ENCODE assay signal across 20 cellular contexts in the genomic region with DNA sequence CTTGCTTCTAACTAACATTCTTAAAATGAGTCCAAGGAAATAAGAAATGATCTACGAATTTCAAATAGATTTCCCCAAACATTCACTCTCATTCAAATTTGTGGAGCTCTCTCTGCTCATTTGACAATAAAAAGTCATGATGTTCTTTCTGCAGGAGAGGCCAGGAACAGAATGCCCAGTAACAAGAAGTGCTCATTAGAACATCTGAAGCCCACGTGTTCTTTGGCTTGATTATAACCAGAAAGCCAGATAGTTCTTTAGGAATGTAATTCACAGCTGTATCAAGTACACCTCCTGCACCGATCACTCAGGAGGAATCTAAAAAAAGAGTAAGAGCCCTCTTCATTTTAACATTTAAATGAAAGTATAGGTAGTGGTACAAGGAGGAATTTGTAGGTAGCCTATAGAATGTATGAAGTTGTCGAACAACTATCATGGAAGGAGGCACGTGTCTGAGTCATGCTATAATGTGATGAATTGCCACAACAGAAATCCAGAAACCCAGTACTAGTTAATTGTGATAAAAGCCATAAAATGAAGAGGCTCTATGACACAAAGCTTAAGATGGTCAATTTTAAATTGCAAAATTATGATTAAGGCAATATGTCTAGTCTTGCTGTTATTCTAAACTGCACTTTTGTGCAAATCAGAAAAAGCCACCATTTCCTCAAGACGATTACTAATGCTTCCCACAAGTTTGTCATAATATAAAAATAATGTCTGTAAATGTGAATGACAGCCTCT. TPM values are rescaled to one million over a fixed set of nuclear protein-coding genes. Genes with fewer than 3 reads are reported as not detected.
DNase-seq lines count a peak whose midpoint lies in the region; ATAC-seq, FAIRE-seq and TF ChIP-seq lines count a peak whose summit lies in the region.
"Had no signal": no experiment of that assay in that cellular context is flagged by ENCODE, and none has a peak within 500 bp of the region (broad histone marks: within the 10 kb centered on the region; RNA-seq: fewer than 3 reads in every experiment).

No MANE protein-coding gene starts in this region.

- H3K9me3 ChIP-seq in left ventricle myocardium inferior (replicated peaks) (no peaks in the 10 kb centered on the region), right cardiac atrium (ENCODE audit: control insufficient read depth, low read length) (no peaks in the 10 kb centered on the region), astrocyte (ENCODE audit: insufficient read depth, low read depth, low read length) (no peaks in the 10 kb centered on the region), vagina (no peaks in the 10 kb centered on the region)

- no peaks in the 10 kb centered on the region for H4K20me1 ChIP-seq in astrocyte (ENCODE audit: insufficient read depth, low read length)

- H3K4me2 ChIP-seq in astrocyte (ENCODE audit: low read length), result no peak overlapping the region

- intact Hi-C loops in left ventricle myocardium inferior (cut with micrococcal nuclease), result no loop called here
- intact Hi-C loops in right cardiac atrium (cut with DNase I), result no loop called here
- intact Hi-C loops in vagina (cut with DNase I), result no loop called here

- no peak overlapping the region for H2AFZ ChIP-seq in astrocyte (ENCODE audit: low read depth, low read length)

- DNase-seq in left ventricle myocardium inferior (no peak), right cardiac atrium (no peak), astrocyte (ENCODE audit: low read depth) (no peak), foreskin keratinocyte (peak; percentile 47 to 80), vagina (ENCODE audit: extremely low spot score in 2 of 2) (no peak), iPS-NIHi7 (ENCODE audit: extremely low spot score) (no peak), T-cell (no peak), DMS53 (lab: John Stamatoyannopoulos, UW) (no peak)
- DNase-seq: AML-193, DMS79, HCEC 1CT, KBM-7, NCI-H1417 treated with DMSO at 0.1 percent for 48 hours, NCI-H187 treated with DMSO at 0.1 percent for 48 hours, NCI-H226, NCI-H524, NCI-H82, OCI-M1 had no signal

- FAIRE-seq in astrocyte (lab: Jason Lieb, UNC), result peak; percentile 85
- FAIRE-seq: D721Med had no signal

- CTCF ChIA-PET in T-cell (lab: Charles Lee), result no interaction called here

- H3K36me3 Mint-ChIP-seq in astrocyte (ENCODE audit: low read depth, unreplicated experiment) (peaks cover 2% of the 10 kb centered on the region), T-cell (no peaks in the 10 kb centered on the region)

- H3K36me3 ChIP-seq in left ventricle myocardium inferior, result no peaks in the 10 kb centered on the region
- H3K36me3 ChIP-seq in astrocyte (ENCODE audit: insufficient read depth, low read length), result no peaks in the 10 kb centered on the region
- H3K36me3 ChIP-seq in vagina, result no peaks in the 10 kb centered on the region

- POLR2A ChIA-PET in T-cell (lab: Charles Lee), result no interaction called here

- no peak for TF ChIP-seq CTCF in left ventricle myocardium inferior (IDR thresholded peaks at IDR 0.05; ENCODE audit: borderline replicate concordance)
- no peak for TF ChIP-seq CTCF in astrocyte (IDR thresholded peaks at IDR 0.05; ENCODE audit: insufficient read depth, low read depth, low read length)
- TF ChIP-seq CTCF in foreskin keratinocyte (conservative IDR thresholded peaks at IDR 0.05), result no peak
- no peak for TF ChIP-seq CTCF in vagina (IDR thresholded peaks at IDR 0.05)

- H3K27ac ChIP-seq in left ventricle myocardium inferior (replicated peaks) (peak overlapping the region; percentile 0), right cardiac atrium (ENCODE audit: low read length) (no peak overlapping the region), astrocyte (ENCODE audit: low read depth, low read length) (no peak overlapping the region), foreskin keratinocyte (no peak overlapping the region), vagina (peak overlapping the region; percentile 52)
- H3K27ac ChIP-seq: C4-2B had no signal

- H3K79me2 ChIP-seq in astrocyte (ENCODE audit: insufficient read depth, low read length), result no peaks in the 10 kb centered on the region

- H3K27me3 ChIP-seq in left ventricle myocardium inferior (ENCODE audit: low read depth) (no peaks in the 10 kb centered on the region), right cardiac atrium (ENCODE audit: control insufficient read depth, insufficient read depth) (no peaks in the 10 kb centered on the region), astrocyte (ENCODE audit: insufficient read depth, low read length) (no peaks in the 10 kb centered on the region), foreskin keratinocyte (peaks cover 4% of the 10 kb centered on the region), vagina (no peaks in the 10 kb centered on the region)

- H3K4me3 ChIP-seq in left ventricle myocardium inferior (no peak overlapping the region), right cardiac atrium (ENCODE audit: low read length) (no peak overlapping the region), astrocyte (ENCODE audit: insufficient read depth, low read depth, low read length) (no peak overlapping the region), vagina (no peak overlapping the region)

- no peak overlapping the region for H3K9ac ChIP-seq in astrocyte (ENCODE audit: low read length)

- WGBS in right cardiac atrium, result 82% methylated on average over 6 of the region's 6 CpGs

- ATAC-seq in right cardiac atrium (no peak), foreskin keratinocyte (peak; percentile 33), T-cell (replicated peaks in 1 of 4) (no peak)

- H3K27ac Mint-ChIP-seq in astrocyte (ENCODE audit: unreplicated experiment) (no peak overlapping the region), T-cell (no peak overlapping the region)

- peaks cover 10% of the 10 kb centered on the region for H3K4me1 ChIP-seq in left ventricle myocardium inferior
- H3K4me1 ChIP-seq in right cardiac atrium (ENCODE audit: control insufficient read depth, insufficient read depth, low read length), result no peaks in the 10 kb centered on the region
- no peaks in the 10 kb centered on the region for H3K4me1 ChIP-seq in astrocyte (ENCODE audit: insufficient read depth, low read length)
- peaks cover 9% of the 10 kb centered on the region for H3K4me1 ChIP-seq in foreskin keratinocyte
- peaks cover 22% of the 10 kb centered on the region for H3K4me1 ChIP-seq in vagina

- H3K9me3 Mint-ChIP-seq in astrocyte (ENCODE audit: unreplicated experiment) (no peaks in the 10 kb centered on the region), T-cell (no peaks in the 10 kb centered on the region)

- H3K27me3 Mint-ChIP-seq in astrocyte (ENCODE audit: low read depth, unreplicated experiment) (peaks cover 21% of the 10 kb centered on the region), T-cell (peaks cover 30 to 40% of the 10 kb centered on the region in 2 donors)

- H3K4me3 Mint-ChIP-seq in astrocyte (ENCODE audit: unreplicated experiment) (no peak overlapping the region), T-cell (no peak overlapping the region)

- TF ChIP-seq POLR2A in vagina (IDR thresholded peaks at IDR 0.05), result no peak

- H3K4me1 Mint-ChIP-seq in astrocyte (ENCODE audit: low read depth, unreplicated experiment) (peaks cover 4% of the 10 kb centered on the region), T-cell (no peaks in the 10 kb centered on the region)

RNA-seq across cellular contexts. Expression of gene MEDAG, which starts 12.8 kb away (rescaled TPM):
- total RNA-seq in left ventricle myocardium inferior, result 5.9 TPM
- total RNA-seq in right cardiac atrium, result 10 to 100 TPM in 1 of 4 donors, 1 to 10 TPM in 3; 5.4 to 22.2 (median 8.5) TPM
- polyA plus RNA-seq in right cardiac atrium, result 7.3 TPM
- 1.2 and 1.5 TPM in 2 replicates for total RNA-seq in astrocyte
- total RNA-seq in foreskin keratinocyte, result not detected in 2 replicates
- polyA plus RNA-seq in foreskin keratinocyte, result not detected in 2 replicates
- 46.4 TPM for total RNA-seq in vagina
- not detected for total RNA-seq in T-cell

RNA-seq across cellular contexts. Expression of gene TEX26, which starts 13.6 kb away (rescaled TPM):
- total RNA-seq in left ventricle myocardium inferior, result not detected
- total RNA-seq in right cardiac atrium, result not detected
- 0.27 TPM for polyA plus RNA-seq in right cardiac atrium
- not detected in 2 replicates for total RNA-seq in astrocyte
- total RNA-seq in foreskin keratinocyte, result not detected in 2 replicates
- polyA plus RNA-seq in foreskin keratinocyte, result not detected in 2 replicates
- not detected for total RNA-seq in vagina
- not detected for total RNA-seq in T-cell

Comparison
In these comparisons a context has a peak if more than half of its experiments do, and no peak if none do; other contexts are left out.
1. H3K27ac ChIP-seq: peak in left ventricle myocardium inferior (single experiment) and vagina (single experiment); none in right cardiac atrium (single experiment), astrocyte (single experiment) and foreskin keratinocyte (single experiment).
2. DNase-seq: peak in foreskin keratinocyte (2 of 2); none in left ventricle myocardium inferior (single experiment), right cardiac atrium (0 of 3), astrocyte (single experiment), vagina (0 of 2), iPS-NIHi7 (single experiment), T-cell (0 of 34) and DMS53 (single experiment).